ENCODE assay signal across 16 cellular contexts in the genomic region with DNA sequence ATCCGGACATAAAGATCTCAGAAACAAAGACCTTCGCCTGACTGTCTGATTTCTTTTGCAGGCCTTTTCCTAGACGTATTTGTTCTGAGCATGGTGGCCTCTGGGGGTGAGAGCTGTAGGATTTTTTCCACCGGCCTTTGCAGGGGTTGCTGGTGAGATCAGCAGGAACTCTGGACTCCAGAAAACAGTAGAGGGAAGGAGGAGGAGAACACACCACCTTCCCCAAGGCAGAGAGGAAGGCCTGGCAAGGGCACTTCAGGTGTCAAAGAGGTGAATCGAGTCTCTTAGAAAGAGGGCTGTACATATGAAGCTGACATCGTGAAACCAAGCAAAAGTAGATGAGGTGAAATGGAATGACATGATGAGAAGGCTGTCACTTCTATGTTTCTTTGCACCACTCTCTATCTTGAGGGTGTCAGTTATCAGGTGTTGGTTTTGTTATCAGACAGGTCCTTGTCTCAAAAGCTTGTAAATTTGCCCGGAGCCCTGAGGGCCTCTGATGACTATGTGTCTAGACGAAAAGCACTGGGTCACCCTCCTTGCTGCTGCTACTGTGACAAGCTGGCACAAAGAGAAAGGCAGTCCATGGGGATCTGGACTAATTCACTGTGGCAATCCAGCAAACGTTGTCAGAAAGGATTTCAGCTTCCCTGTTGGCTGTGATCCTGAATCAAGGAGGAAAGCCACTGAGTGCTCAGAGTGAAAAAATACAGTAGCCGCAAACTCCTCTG.
DNase-seq lines count a peak whose midpoint lies in the region; ATAC-seq and TF ChIP-seq lines count a peak whose summit lies in the region.
"Had no signal": no experiment of that assay in that cellular context is flagged by ENCODE, and none has a peak within 500 bp of the region (broad histone marks: within the 10 kb centered on the region; RNA-seq: fewer than 3 reads in every experiment).

No MANE protein-coding gene starts in this region.

- H3K4me3 Mint-ChIP-seq in H9 (no peak overlapping the region), neural progenitor cell (no peak overlapping the region)
- H3K4me3 Mint-ChIP-seq: CD14-positive monocyte had no signal

- H3K27me3 ChIP-seq in H9 (ENCODE audit: insufficient read depth, low read length) (no peaks in the 10 kb centered on the region), heart left ventricle (no peaks in the 10 kb centered on the region), neural progenitor cell (peaks cover 21% of the 10 kb centered on the region)

- TF ChIP-seq CTCF in H9 (conservative IDR thresholded peaks at IDR 0.05) (no peak), heart left ventricle (IDR thresholded peaks at IDR 0.05) (no peak), neural progenitor cell (IDR thresholded peaks at IDR 0.05) (no peak)

- H3K23me2 ChIP-seq in H9 (ENCODE audit: insufficient read length, low read depth, low read length, poor library complexity, severe bottlenecking) = no peaks in the 10 kb centered on the region

- no peaks in the 10 kb centered on the region for H3K9me3 Mint-ChIP-seq in H9
- H3K9me3 Mint-ChIP-seq in neural progenitor cell = no peaks in the 10 kb centered on the region
- H3K9me3 Mint-ChIP-seq: CD14-positive monocyte had no signal

- no peak overlapping the region for H3T11ph ChIP-seq in H9 (ENCODE audit: low read length)

- no peak overlapping the region for H2BK5ac ChIP-seq in H9 (ENCODE audit: insufficient read length, low read length)

- WGBS in H9 (ENCODE audit: extremely low coverage, insufficient read length, low lambda C conversion rate) = no CpG with 5 or more reads among the region's 10 CpGs
- 23 to 31% (median 27%) methylated on average over 10 of the region's 10 CpGs for WGBS in heart left ventricle, 4 donors

- H4K8ac ChIP-seq in H9 (replicated peaks; ENCODE audit: insufficient read length, low read depth, low read length) = no peak overlapping the region

- TF ChIP-seq POLR2A in heart left ventricle (IDR thresholded peaks at IDR 0.05) = no peak

- no peak overlapping the region for H3K4me2 ChIP-seq in H9 (ENCODE audit: insufficient read depth, insufficient read length, low read length)
- no peak overlapping the region for H3K4me2 ChIP-seq in neural progenitor cell
- H3K4me2 ChIP-seq: A549, PC-9, SK-N-SH had no signal

- no peaks in the 10 kb centered on the region for H3K79me1 ChIP-seq in H9 (ENCODE audit: insufficient read depth, low read depth, low read length, poor library complexity, severe bottlenecking)

- no peaks in the 10 kb centered on the region for H3K36me3 ChIP-seq in heart left ventricle
- H3K36me3 ChIP-seq in neural progenitor cell = no peaks in the 10 kb centered on the region
- H3K36me3 ChIP-seq: HAP-1 had no signal

- H4K5ac ChIP-seq in H9 (ENCODE audit: insufficient read length, low read depth, low read length) = no peak overlapping the region

- H3F3A ChIP-seq in neural progenitor cell (ENCODE audit: low read depth) = no peaks in the 10 kb centered on the region

- no peak overlapping the region for H2BK12ac ChIP-seq in H9 (ENCODE audit: insufficient read length, low read depth, low read length)

- H4K91ac ChIP-seq in H9 (ENCODE audit: insufficient read length, low read depth, low read length) = no peak overlapping the region

- intact Hi-C loops in heart left ventricle (cut with DNase I) = no loop called here

- no peaks in the 10 kb centered on the region; the same call in 1 of the 2 replicates for H3K27me3 Mint-ChIP-seq in H9 (ENCODE audit: low read depth)
- peaks cover 4% of the 10 kb centered on the region for H3K27me3 Mint-ChIP-seq in neural progenitor cell (ENCODE audit: insufficient read depth, low read depth)

- H3K36me3 Mint-ChIP-seq in H9 (ENCODE audit: insufficient read depth in 1 of 3, low read depth in 3 of 3) (no peaks in the 10 kb centered on the region), neural progenitor cell (no peaks in the 10 kb centered on the region)
- H3K36me3 Mint-ChIP-seq: CD14-positive monocyte had no signal

- H3K4me1 Mint-ChIP-seq in H9 = peaks cover 46 to 51% of the 10 kb centered on the region in 2 experiments
- peaks cover 23% of the 10 kb centered on the region for H3K4me1 Mint-ChIP-seq in neural progenitor cell

- H3K9ac ChIP-seq in H9 (ENCODE audit: extremely low read depth, insufficient read length, low read length) = no peak overlapping the region
- H3K9ac ChIP-seq in neural progenitor cell = no peak overlapping the region
- H3K9ac ChIP-seq: SK-N-SH had no signal

- H2BK15ac ChIP-seq in H9 (ENCODE audit: low read depth, low read length) = no peak overlapping the region

- no peak overlapping the region for H2BK120ac ChIP-seq in H9 (ENCODE audit: low read depth, low read length, poor library complexity, severe bottlenecking)

- H3K4me3 ChIP-seq in heart left ventricle (no peak overlapping the region), neural progenitor cell (no peak overlapping the region)
- H3K4me3 ChIP-seq: A549, HAP-1, PC-9 had no signal

- DNase-seq in NCI-H510A treated with DMSO at 0.1 percent for 48 hours (lab: John Stamatoyannopoulos, UW) (peak; percentile 4), NCI-H510A (lab: John Stamatoyannopoulos, UW) (no peak), H9 (no peak), heart left ventricle (peak in 2 of 5 donors; percentile 13 to 37), neural progenitor cell (ENCODE audit: low spot score) (no peak), GDM1 (lab: John Stamatoyannopoulos, UW) (no peak)
- DNase-seq: DND-41, IMR-90, Kasumi-1, NCI-H2029, PC-9 had no signal

- H2BK20ac ChIP-seq in H9 (ENCODE audit: low read depth, low read length, poor library complexity, severe bottlenecking) = no peak overlapping the region

- H3K23ac ChIP-seq in H9 (ENCODE audit: insufficient read length, low read depth, low read length) = no peak overlapping the region

- peak; percentile 51 to 97 (median 76) for ATAC-seq in heart left ventricle
- no peak for ATAC-seq in GM18502 (IDR thresholded peaks at IDR 0.05; ENCODE audit: poor library complexity, unreplicated experiment)
- ATAC-seq: A549 had no signal

- H3K4ac ChIP-seq in H9 (ENCODE audit: low read depth, low read length) = no peak overlapping the region

- H2AFZ ChIP-seq in H9 (ENCODE audit: low read length) (no peak overlapping the region), neural progenitor cell (replicated peaks) (no peak overlapping the region)
- H2AFZ ChIP-seq: PC-9 had no signal

- peaks cover 6% of the 10 kb centered on the region for H3K4me1 ChIP-seq in H9 (ENCODE audit: insufficient read depth, low read length)
- H3K4me1 ChIP-seq in heart left ventricle = no peaks in the 10 kb centered on the region
- H3K4me1 ChIP-seq in neural progenitor cell = peaks cover 22% of the 10 kb centered on the region
- H3K4me1 ChIP-seq: A549, HAP-1 had no signal

- H3K14ac ChIP-seq in H9 (ENCODE audit: insufficient read depth, low read length) = no peak overlapping the region

- H3K9me3 ChIP-seq in H9 (ENCODE audit: control insufficient read depth, low read depth, low read length) = no peaks in the 10 kb centered on the region
- no peaks in the 10 kb centered on the region for H3K9me3 ChIP-seq in heart left ventricle
- H3K9me3 ChIP-seq in neural progenitor cell (ENCODE audit: low read depth) = no peaks in the 10 kb centered on the region
- H3K9me3 ChIP-seq: A549, HAP-1, SK-N-SH had no signal

- H3K18ac ChIP-seq in H9 (ENCODE audit: insufficient read length, low read depth, low read length) = no peak overlapping the region

- H3K79me2 ChIP-seq in H9 (ENCODE audit: insufficient read depth, low read length) (no peaks in the 10 kb centered on the region), neural progenitor cell (ENCODE audit: low read depth) (no peaks in the 10 kb centered on the region)

- H4K20me1 ChIP-seq in H9 (ENCODE audit: control insufficient read depth, insufficient read depth, insufficient read length) = no peaks in the 10 kb centered on the region
- no peaks in the 10 kb centered on the region for H4K20me1 ChIP-seq in neural progenitor cell (ENCODE audit: low read depth)

- H2AK5ac ChIP-seq in H9 (ENCODE audit: insufficient read length, low read length) = no peak overlapping the region

- no peak overlapping the region for H3K56ac ChIP-seq in H9 (ENCODE audit: insufficient read length, low read depth, low read length)

- peak overlapping the region in 2 of 3 experiments; percentile 53 to 84; a peak in 3 of 7 replicates for H3K27ac Mint-ChIP-seq in H9
- peak overlapping the region; percentile 22 for H3K27ac Mint-ChIP-seq in neural progenitor cell
- H3K27ac Mint-ChIP-seq: CD14-positive monocyte had no signal

- H3K27ac ChIP-seq in H9 (ENCODE audit: insufficient read length, low read depth, low read length) = no peak overlapping the region
- H3K27ac ChIP-seq in heart left ventricle = no peak overlapping the region
- H3K27ac ChIP-seq in neural progenitor cell = no peak overlapping the region
- H3K27ac ChIP-seq: A549, PC-9 had no signal
